Comparison of ENCODE assay signal across 1 cellular context in genomic region chr16:50260206-50261159, GRCh38.
TF ChIP-seq lines count a peak whose summit lies in the region.

No MANE protein-coding gene starts in this region.

TF ChIP-seq in H1, 55 proteins besides CTCF, POLR2A, EP300 and RAD21 (continued from another document):
- no peak for TF ChIP-seq E2F6 (IDR thresholded peaks at IDR 0.05)
- TF ChIP-seq FOSL1 (IDR thresholded peaks at IDR 0.05; ENCODE audit: insufficient read depth, low read depth, low read length): no peak
